Comparison of ENCODE assay signal across 1 cellular context in genomic region chr3:11535207-11535960, GRCh38.
TF ChIP-seq lines count a peak whose summit lies in the region.

No MANE protein-coding gene starts in this region.

TF ChIP-seq in H1, 55 proteins besides CTCF, POLR2A, EP300 and RAD21 (continued from another document):
- TF ChIP-seq SIN3A (conservative IDR thresholded peaks at IDR 0.05 in 1 of 2, IDR thresholded peaks at IDR 0.05 in 1 of 2; ENCODE audit: low read depth in 1 of 2, low read length in 2 of 2) = no peak
- no peak for TF ChIP-seq KDM1A (IDR thresholded peaks at IDR 0.05; ENCODE audit: borderline replicate concordance, low read length)
- TF ChIP-seq TBP (IDR thresholded peaks at IDR 0.05; ENCODE audit: low read depth, low read length) = no peak
- no peak for TF ChIP-seq POLR2AphosphoS5 (IDR thresholded peaks at IDR 0.05; ENCODE audit: low read depth, low read length)
